Comparison of ENCODE assay signal across 2 cellular contexts in genomic region chr10:100739516-100740368, GRCh38.
A peak's percentile ranks its signal among the peaks of the same experiment; 100 is the strongest.
TF ChIP-seq lines count a peak whose summit lies in the region.

No MANE protein-coding gene starts in this region.

TF ChIP-seq in A549, 52 proteins besides CTCF, POLR2A, EP300 and RAD21 (continued from another document):
- TF ChIP-seq POLR2AphosphoS2 (conservative IDR thresholded peaks at IDR 0.05; ENCODE audit: low read length): no peak

TF ChIP-seq in GM23338, 12 proteins besides CTCF, POLR2A, EP300 and RAD21:
- TF ChIP-seq ZNF462 (CRISPR knock-in tag; IDR thresholded peaks at IDR 0.05): no peak
- no peak for TF ChIP-seq JUNB (IDR thresholded peaks at IDR 0.05; ENCODE audit: unreplicated experiment)
- peak; percentile 71 for TF ChIP-seq EZH2phosphoT487 (IDR thresholded peaks at IDR 0.05; ENCODE audit: unreplicated experiment)
- TF ChIP-seq EZH2 (IDR thresholded peaks at IDR 0.05; ENCODE audit: low read depth, unreplicated experiment): peak; percentile 85
- no peak for TF ChIP-seq ZNF331 (CRISPR knock-in tag; IDR thresholded peaks at IDR 0.05; ENCODE audit: low read depth)
TF ChIP-seq in GM23338: peak in this region for 2.
